Comparison of ENCODE assay signal across 18 cellular contexts in genomic region chr3:118972974-118973373, GRCh38.
DNase-seq lines count a peak whose midpoint lies in the region.
"Had no signal": no experiment of that assay in that cellular context is flagged by ENCODE, and none has a peak within 500 bp of the region (broad histone marks: within the 10 kb centered on the region; RNA-seq: fewer than 3 reads in every experiment).

No MANE protein-coding gene starts in this region.

- peak; percentile 4 for DNase-seq in Daoy (ENCODE audit: low read depth)
- DNase-seq in NCI-H446 treated with DMSO at 0.1 percent for 48 hours (lab: John Stamatoyannopoulos, UW) = peak; percentile 93
- peak; percentile 84 for DNase-seq in globus pallidus (ENCODE audit: low spot score)
- DNase-seq in nucleus accumbens (lab: John Stamatoyannopoulos, UW) = peak in 48 of 56 donors; percentile 17 to 81 (median 52)
- no peak for DNase-seq in iPS-NIHi11 (ENCODE audit: low spot score)
- DNase-seq in activated gamma-delta T cell (lab: John Stamatoyannopoulos, UW) = no peak
- DNase-seq in activated CD8-positive, alpha-beta memory T cell treated with anti-CD3 and anti-CD28 coated beads, Interleukin-2, amount 50 U/mL, for 4 hours = no peak
- no peak for DNase-seq in stimulated activated naive CD4-positive, alpha-beta T cell treated with Interleukin-2 at 50 U/mL for 16 hours (lab: John Stamatoyannopoulos, UW)
- DNase-seq: activated CD4-positive, alpha-beta T cell treated with anti-CD3 and anti-CD28 coated beads, Interleukin-2, amount 50 U/mL, for 1 hour; activated T-cell treated with anti-CD3 and anti-CD28 coated beads, Interleukin-2, amount 50 U/mL, for 1 hour; brain microvascular endothelial cell; esophagus squamous epithelium; kidney glomerular epithelial cell; NCI-H2029 treated with DMSO at 0.1 percent for 48 hours; NCI-H774; stimulated activated CD4-positive, alpha-beta T cell treated with anti-CD3 and anti-CD28 coated beads, Interleukin-4, amount 100 ng/mL, for 1 hour; SW 1271; testis had no signal

Comparison
In these comparisons a context has a peak if more than half of its experiments do, and no peak if none do; other contexts are left out.
1. DNase-seq: peak in Daoy (single experiment), NCI-H446 treated with DMSO at 0.1 percent for 48 hours (single experiment), globus pallidus (single experiment) and nucleus accumbens (48 of 56); none in iPS-NIHi11 (single experiment), activated gamma-delta T cell (single experiment), activated CD8-positive, alpha-beta memory T cell treated with anti-CD3 and anti-CD28 coated beads, Interleukin-2, amount 50 U/mL, for 4 hours (single experiment) and stimulated activated naive CD4-positive, alpha-beta T cell treated with Interleukin-2 at 50 U/mL for 16 hours (single experiment).